32 cellular contexts compared by ENCODE assay signal in genomic region chr4:94152466-94152865, GRCh38.
"Had no signal": no experiment of that assay in that cellular context is flagged by ENCODE, and none has a peak within 500 bp of the region (broad histone marks: within the 10 kb centered on the region; RNA-seq: fewer than 3 reads in every experiment).

No MANE protein-coding gene starts in this region.

- H3K4me3 ChIP-seq: coronary artery, dorsolateral prefrontal cortex, esophagus muscularis mucosa, gastroesophageal sphincter, heart right ventricle, hepatocyte had no signal

- H3K27me3 Mint-ChIP-seq: activated CD4-positive, alpha-beta T cell treated with anti-CD3 and anti-CD28 coated beads, Interleukin-2, amount 10 ng/mL, durations not matched to agents 7 days and 5 days; activated T-helper 17 cell treated with anti-CD3 and anti-CD28 coated beads, Interleukin-2, amount 50 U/mL, for 72 hours; dendritic cell treated with granulocyte-macrophage colony-stimulating factor and Interleukin-4, amounts not matched to agents 40 ng/mL and 50 ng/mL, for 4 days had no signal

- H3K27me3 ChIP-seq: brain microvascular endothelial cell, dorsolateral prefrontal cortex, gastroesophageal sphincter, heart right ventricle, hepatocyte had no signal

- H3K4me1 Mint-ChIP-seq: activated CD4-positive, alpha-beta T cell treated with anti-CD3 and anti-CD28 coated beads, Interleukin-2, amount 10 ng/mL, durations not matched to agents 7 days and 5 days; activated T-helper 17 cell treated with anti-CD3 and anti-CD28 coated beads, Interleukin-2, amount 50 U/mL, for 72 hours; central memory CD8-positive, alpha-beta T cell; T-helper 17 cell had no signal

- H3K9me3 ChIP-seq: esophagus muscularis mucosa had no signal

- H3K27ac ChIP-seq: brain microvascular endothelial cell, coronary artery, dorsolateral prefrontal cortex, esophagus muscularis mucosa, gastroesophageal sphincter, heart right ventricle, hepatocyte had no signal

- H3K4me1 ChIP-seq: esophagus muscularis mucosa, gastroesophageal sphincter, heart right ventricle had no signal

- H3K4me2 ChIP-seq: hepatocyte had no signal

- H3K27ac Mint-ChIP-seq: activated CD4-positive, alpha-beta T cell treated with anti-CD3 and anti-CD28 coated beads, Interleukin-2, amount 10 ng/mL, durations not matched to agents 7 days and 5 days; activated CD8-positive, alpha-beta T cell treated with anti-CD3 and anti-CD28 coated beads for 36 hours; activated naive CD8-positive, alpha-beta T cell; activated T-helper 17 cell treated with anti-CD3 and anti-CD28 coated beads, Interleukin-2, amount 50 U/mL, for 72 hours; dendritic cell treated with granulocyte-macrophage colony-stimulating factor and Interleukin-4, amounts not matched to agents 40 ng/mL and 50 ng/mL, for 4 days; T-helper 17 cell; T-helper 2 cell treated with Interferon-gamma antibody and Interleukin-4, amounts not matched to agents 5 μg/mL and 100 μg/mL, for 36 hours had no signal

- FAIRE-seq: astrocyte, bronchial epithelial cell had no signal

- H2AFZ ChIP-seq: hepatocyte had no signal

- H3K79me2 ChIP-seq: hepatocyte had no signal

- ATAC-seq: activated CD8-positive, alpha-beta T cell treated with anti-CD3 and anti-CD28 coated beads for 36 hours; activated T-cell treated with anti-CD3 and anti-CD28 coated beads, Interleukin-2, amount 50 U/mL, for 4 hours; activated T-helper 17 cell treated with anti-CD3 and anti-CD28 coated beads, Interleukin-2, amount 50 U/mL, for 72 hours; gastroesophageal sphincter; heart right ventricle; T-helper 17 cell had no signal

- H3K4me3 Mint-ChIP-seq: activated CD4-positive, alpha-beta T cell treated with anti-CD3 and anti-CD28 coated beads, Interleukin-2, amount 10 ng/mL, durations not matched to agents 7 days and 5 days; activated CD8-positive, alpha-beta T cell treated with anti-CD3 and anti-CD28 coated beads for 36 hours; activated naive CD8-positive, alpha-beta T cell; activated T-cell treated with anti-CD3 and anti-CD28 coated beads, Interleukin-2, amount 50 U/mL, for 4 hours; activated T-helper 17 cell treated with anti-CD3 and anti-CD28 coated beads, Interleukin-2, amount 50 U/mL, for 72 hours; central memory CD8-positive, alpha-beta T cell; dendritic cell treated with granulocyte-macrophage colony-stimulating factor and Interleukin-4, amounts not matched to agents 40 ng/mL and 50 ng/mL, for 4 days; T-helper 17 cell; T-helper 2 cell treated with Interferon-gamma antibody and Interleukin-4, amounts not matched to agents 5 μg/mL and 100 μg/mL, for 36 hours had no signal

- H3K36me3 Mint-ChIP-seq: activated naive CD8-positive, alpha-beta T cell had no signal

- H3K36me3 ChIP-seq: brain microvascular endothelial cell, esophagus muscularis mucosa, gastroesophageal sphincter, heart right ventricle had no signal

- DNase-seq: activated CD4-positive, alpha-beta T cell treated with anti-CD3 and anti-CD28 coated beads for 1 hour; activated CD4-positive, alpha-beta T cell treated with anti-CD3 and anti-CD28 coated beads for 4 hours; activated CD4-positive, alpha-beta T cell treated with anti-CD3 and anti-CD28 coated beads, Interleukin-2, amount 10 ng/mL, durations not matched to agents 7 days and 5 days; activated CD4-positive, alpha-beta T cell treated with anti-CD3 and anti-CD28 coated beads, Interleukin-2, amount 50 U/mL, for 48 hours; activated CD8-positive, alpha-beta memory T cell treated with anti-CD3 and anti-CD28 coated beads for 24 hours; activated CD8-positive, alpha-beta T cell treated with anti-CD3 and anti-CD28 coated beads for 36 hours; activated effector memory CD4-positive, alpha-beta T cell treated with Interleukin-2 at 50 U/mL for 16 hours; activated gamma-delta T cell treated with Interleukin-2 at 50 U/mL for 16 hours; activated naive CD4-positive, alpha-beta T cell treated with anti-CD3 and anti-CD28 coated beads, Interleukin-2, amount 50 U/mL, for 16 hours; activated naive CD4-positive, alpha-beta T cell treated with Interleukin-2 at 50 U/mL for 16 hours; activated T-cell treated with anti-CD3 and anti-CD28 coated beads, Interleukin-2, amount 50 U/mL, for 4 hours; amniotic stem cell; anterior cingulate cortex; brain microvascular endothelial cell; dorsolateral prefrontal cortex; effector memory CD4-positive, alpha-beta T cell; erythroblast; foreskin melanocyte; heart right ventricle; T-helper 17 cell; T1000 had no signal

- H3K9me3 Mint-ChIP-seq: activated CD8-positive, alpha-beta T cell treated with anti-CD3 and anti-CD28 coated beads for 36 hours; activated T-cell treated with anti-CD3 and anti-CD28 coated beads, Interleukin-2, amount 50 U/mL, for 4 hours; activated T-helper 17 cell treated with anti-CD3 and anti-CD28 coated beads, Interleukin-2, amount 50 U/mL, for 72 hours; central memory CD8-positive, alpha-beta T cell; T-helper 2 cell treated with Interferon-gamma antibody and Interleukin-4, amounts not matched to agents 5 μg/mL and 100 μg/mL, for 36 hours had no signal
